ENCODE assay signal across 24 cellular contexts in genomic region chr12:108807476-108807875, GRCh38. TPM values are rescaled to one million over a fixed set of nuclear protein-coding genes. Genes with fewer than 3 reads are reported as not detected.
DNase-seq lines count a peak whose midpoint lies in the region; ATAC-seq and TF ChIP-seq lines count a peak whose summit lies in the region.
"Had no signal": no experiment of that assay in that cellular context is flagged by ENCODE, and none has a peak within 500 bp of the region (broad histone marks: within the 10 kb centered on the region; RNA-seq: fewer than 3 reads in every experiment).

No MANE protein-coding gene starts in this region.

- no peaks in the 10 kb centered on the region for H4K20me1 ChIP-seq in fibroblast of lung (ENCODE audit: control insufficient read depth, extremely low read depth, insufficient read depth, low read length)

- no peak overlapping the region for H2AFZ ChIP-seq in fibroblast of lung (ENCODE audit: low read length)

- H3K27ac ChIP-seq in left ventricle myocardium inferior (replicated peaks) (peak overlapping the region; percentile 92), fibroblast of lung (ENCODE audit: insufficient read depth, low read length) (peak overlapping the region; percentile 96), esophagus squamous epithelium (peak overlapping the region in 1 of 4 donors; percentile 89)
- H3K27ac ChIP-seq: BLaER1 treated with 17β-estradiol and CSF1 and Interleukin-3, amounts not matched to agents 10 nM and 100 nM; left lung; SJSA1; upper lobe of right lung had no signal

- H3K4me1 ChIP-seq in left ventricle myocardium inferior = peaks cover 65% of the 10 kb centered on the region
- peaks cover 27% of the 10 kb centered on the region for H3K4me1 ChIP-seq in fibroblast of lung (ENCODE audit: control insufficient read depth, extremely low read depth, insufficient read depth, low read length)
- peaks cover 9 to 39% (median 23%) of the 10 kb centered on the region in 3 donors for H3K4me1 ChIP-seq in esophagus squamous epithelium

- H3K9me3 ChIP-seq in left ventricle myocardium inferior (replicated peaks) (no peaks in the 10 kb centered on the region), fibroblast of lung (ENCODE audit: control insufficient read depth, insufficient read depth, low read depth, low read length) (no peaks in the 10 kb centered on the region), esophagus squamous epithelium (no peaks in the 10 kb centered on the region)
- H3K9me3 ChIP-seq: BLaER1 treated with 17β-estradiol and CSF1 and Interleukin-3, amounts not matched to agents 10 nM and 100 nM; left lung; SJSA1; upper lobe of right lung had no signal

- ATAC-seq in HG02981 (IDR thresholded peaks at IDR 0.05; ENCODE audit: unreplicated experiment) = no peak
- ATAC-seq: HCT116, HepG2, left lung, sciatic nerve, upper lobe of right lung had no signal

- TF ChIP-seq CTCF in left ventricle myocardium inferior (IDR thresholded peaks at IDR 0.05; ENCODE audit: borderline replicate concordance) = no peak
- no peak for TF ChIP-seq CTCF in fibroblast of lung (conservative IDR thresholded peaks at IDR 0.05 in 1 of 2, IDR thresholded peaks at IDR 0.05 in 1 of 2; ENCODE audit: low read depth in 1 of 2, low read length in 2 of 2)
- TF ChIP-seq CTCF in esophagus squamous epithelium (IDR thresholded peaks at IDR 0.05) = no peak

- H3K36me3 ChIP-seq in left ventricle myocardium inferior = peaks cover 72% of the 10 kb centered on the region
- peaks cover 38% of the 10 kb centered on the region for H3K36me3 ChIP-seq in fibroblast of lung (ENCODE audit: control insufficient read depth, insufficient read depth, low read length)
- peaks cover 16 to 92% (median 39%) of the 10 kb centered on the region in 3 donors for H3K36me3 ChIP-seq in esophagus squamous epithelium

- no peak overlapping the region for H3K4me3 ChIP-seq in left ventricle myocardium inferior
- no peak overlapping the region for H3K4me3 ChIP-seq in fibroblast of lung (replicated peaks in 1 of 4; ENCODE audit: control extremely low read depth in 1 of 4, insufficient read depth in 1 of 4, low read depth in 3 of 4, low read length in 4 of 4)
- H3K4me3 ChIP-seq in esophagus squamous epithelium = no peak overlapping the region
- H3K4me3 ChIP-seq: BLaER1 treated with 17β-estradiol and CSF1 and Interleukin-3, amounts not matched to agents 10 nM and 100 nM; left lung; SJSA1; upper lobe of right lung had no signal

- no peak for DNase-seq in left ventricle myocardium inferior
- DNase-seq in cardiac septum (ENCODE audit: low spot score) = no peak
- DNase-seq in fibroblast of lung (ENCODE audit: low read depth in 2 of 2) = no peak
- DNase-seq in posterior vena cava (ENCODE audit: low spot score) = peak; percentile 72
- no peak for DNase-seq in NCI-H2081 (lab: John Stamatoyannopoulos, UW)
- no peak for DNase-seq in stimulated activated CD4-positive, alpha-beta T cell treated with anti-CD3 and anti-CD28 coated beads, Interleukin-4, amount 100 ng/mL, for 24 hours
- DNase-seq in esophagus squamous epithelium (lab: John Stamatoyannopoulos, UW) = no peak
- DNase-seq: ACHN; activated CD4-positive, alpha-beta T cell treated with anti-CD3 and anti-CD28 coated beads for 1 hour; activated naive CD4-positive, alpha-beta T cell treated with anti-CD3 and anti-CD28 coated beads, Interleukin-2, amount 10 ng/mL, durations not matched to agents 7 days and 5 days; amygdala; Calu3; left lung; NCI-H1694; NCI-H69; stimulated activated CD8-positive, alpha-beta memory T cell treated with anti-CD3 and anti-CD28 coated beads, Interleukin-4, amount 100 ng/mL, for 48 hours; T-helper 1 cell; upper lobe of right lung had no signal

- WGBS in esophagus squamous epithelium, 2 donors = 57% methylated on average over 1 of the region's 15 CpGs; no CpG with 5 or more reads in 1 of the 2 donors

- peaks cover 14% of the 10 kb centered on the region for H3K79me2 ChIP-seq in fibroblast of lung (ENCODE audit: control insufficient read depth, insufficient read depth, low read length)

- intact Hi-C loops in left ventricle myocardium inferior (cut with micrococcal nuclease) (loop anchor here (10.0 kb wide), 1 partner anchor 47 kb away; the partner anchor contains the start of gene SSH1), cardiac septum (cut with DNase I) (loop anchor here (5.0 to 10.0 kb wide), 2 partner anchors 140 to 287 kb away; partner anchors contain the start of genes ALKBH2 and UNG), posterior vena cava (cut with DNase I) (loop anchor here in 1 of 2 donors (5.0 kb wide), 2 partner anchors 45 to 145 kb away; no protein-coding TSS in a partner anchor), esophagus squamous epithelium (cut with DNase I) (loop anchor here (10.0 kb wide), 2 partner anchors 243 to 287 kb away; partner anchors contain the start of genes ALKBH2, ISCU, SART3 and UNG)

- no peak for TF ChIP-seq POLR2A in esophagus squamous epithelium (IDR thresholded peaks at IDR 0.05)

- no peak overlapping the region for H3K4me2 ChIP-seq in fibroblast of lung (ENCODE audit: extremely low read depth, insufficient read depth, low read length)

- H3K27me3 ChIP-seq in left ventricle myocardium inferior (ENCODE audit: low read depth) (no peaks in the 10 kb centered on the region), fibroblast of lung (ENCODE audit: control insufficient read depth, insufficient read depth, low read length) (no peaks in the 10 kb centered on the region), esophagus squamous epithelium (no peaks in the 10 kb centered on the region)
- H3K27me3 ChIP-seq: left lung, SJSA1, upper lobe of right lung had no signal

- H3K9ac ChIP-seq in fibroblast of lung (ENCODE audit: insufficient read depth, low read length) = no peak overlapping the region

RNA-seq across cellular contexts. Expression of gene SSH1, which starts 49.9 kb away (rescaled TPM):
- total RNA-seq in left ventricle myocardium inferior (30.1 TPM), cardiac septum (50.6 TPM), fibroblast of lung (14.4 and 24.9 TPM in 2 replicates), posterior vena cava (10 to 100 TPM; 34.7 to 43.9 TPM), esophagus squamous epithelium (10 to 100 TPM; 10.1 to 25.5 (median 12.6) TPM)
- 22.1 and 31.9 TPM in 2 replicates for polyA plus RNA-seq in fibroblast of lung
- polyA plus RNA-seq in fibroblast of lung (2012) = 21.3 and 23.4 TPM in 2 replicates
- 66.6 and 95.5 TPM in 2 replicates for polyA minus RNA-seq in fibroblast of lung (ENCODE audit: low replicate concordance)
